In the genomic region with DNA sequence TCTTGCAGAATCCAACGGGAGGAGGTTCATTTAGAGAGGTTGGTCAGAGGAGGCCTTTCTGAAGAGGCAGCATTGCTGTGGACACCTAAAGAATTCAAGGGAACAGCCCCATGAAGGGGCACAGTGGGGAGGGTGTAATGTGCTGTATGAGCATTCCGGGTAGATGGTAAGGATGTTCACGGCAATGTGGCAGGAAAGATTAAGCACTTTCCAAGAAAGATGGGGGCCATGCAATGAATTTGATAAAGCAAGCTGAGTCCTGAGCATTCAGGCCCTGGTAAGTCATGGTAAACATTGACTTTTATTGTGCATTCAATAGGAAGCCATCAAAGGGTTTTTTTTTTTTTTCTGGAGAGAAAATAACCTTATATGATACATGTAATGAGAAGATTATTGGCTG, we compare ENCODE assay signal across 28 cellular contexts.
DNase-seq lines count a peak whose midpoint lies in the region; ATAC-seq, FAIRE-seq and TF ChIP-seq lines count a peak whose summit lies in the region.
"Had no signal": no experiment of that assay in that cellular context is flagged by ENCODE, and none has a peak within 500 bp of the region (broad histone marks: within the 10 kb centered on the region; RNA-seq: fewer than 3 reads in every experiment).

No MANE protein-coding gene starts in this region.

- peaks cover 2% of the 10 kb centered on the region for H3K4me1 Mint-ChIP-seq in endodermal cell
- H3K4me1 Mint-ChIP-seq: B cell had no signal

- H3K27ac ChIP-seq in endodermal cell (ENCODE audit: low read depth, low read length) (no peak overlapping the region), mesenchymal stem cell (ENCODE audit: low read length, poor library complexity, severe bottlenecking) (no peak overlapping the region)
- no peak overlapping the region for H3K27ac ChIP-seq in effector memory CD4-positive, alpha-beta T cell (ENCODE audit: insufficient read depth, low read length, poor library complexity, severe bottlenecking)
- H3K27ac ChIP-seq: 22Rv1; A549; BLaER1 treated with 17β-estradiol and CSF1 and Interleukin-3, amounts not matched to agents 10 nM and 100 nM; C4-2B had no signal

- peak overlapping the region; percentile 15 for H4K8ac ChIP-seq in mesenchymal stem cell (ENCODE audit: low read length)

- H3K4me3 ChIP-seq in endodermal cell (ENCODE audit: low read length) (no peak overlapping the region), mesenchymal stem cell (ENCODE audit: insufficient read depth in 1 of 2, low read depth in 1 of 2, low read length in 2 of 2) (no peak overlapping the region)
- H3K4me3 ChIP-seq in effector memory CD4-positive, alpha-beta T cell (ENCODE audit: insufficient read depth, low read depth, low read length, poor library complexity, severe bottlenecking): no peak overlapping the region
- H3K4me3 ChIP-seq: A549; BLaER1 treated with 17β-estradiol and CSF1 and Interleukin-3, amounts not matched to agents 10 nM and 100 nM; GM12878 had no signal

- H2BK15ac ChIP-seq in mesenchymal stem cell (ENCODE audit: low read depth, poor library complexity, severe bottlenecking): no peak overlapping the region

- no peak overlapping the region for H3K14ac ChIP-seq in mesenchymal stem cell (ENCODE audit: low read length in 2 of 2)

- H3K36me3 ChIP-seq in endodermal cell (ENCODE audit: control insufficient read depth, insufficient read depth, low read length) (peaks cover 43% of the 10 kb centered on the region), mesenchymal stem cell (ENCODE audit: control insufficient read depth in 1 of 2, insufficient read depth in 2 of 2, low read depth in 1 of 2, low read length in 2 of 2) (peaks cover 0 to 12% of the 10 kb centered on the region in 2 experiments)
- no peaks in the 10 kb centered on the region for H3K36me3 ChIP-seq in effector memory CD4-positive, alpha-beta T cell (ENCODE audit: control insufficient read depth, insufficient read depth, low read length)
- H3K36me3 ChIP-seq: BLaER1 treated with 17β-estradiol and CSF1 and Interleukin-3, amounts not matched to agents 10 nM and 100 nM had no signal

- 86 to 94% methylated on average over 2 to 3 of the region's 3 CpGs for WGBS in endodermal cell (ENCODE audit: insufficient coverage in 1 of 2, insufficient read length in 1 of 2), 2 experiments
- WGBS in mesenchymal stem cell: 94% methylated on average over 3 of the region's 3 CpGs

- H3K27me3 Mint-ChIP-seq in endodermal cell (ENCODE audit: insufficient read depth): no peaks in the 10 kb centered on the region
- H3K27me3 Mint-ChIP-seq: B cell; CD4-positive, alpha-beta T cell had no signal

- no peak overlapping the region for H4K91ac ChIP-seq in mesenchymal stem cell (ENCODE audit: low read length)

- no peak overlapping the region for H2BK120ac ChIP-seq in mesenchymal stem cell (ENCODE audit: low read depth, low read length)

- no peak overlapping the region for H2AK5ac ChIP-seq in mesenchymal stem cell (ENCODE audit: low read length, severe bottlenecking)

- H3K27me3 ChIP-seq in endodermal cell (ENCODE audit: control insufficient read depth, insufficient read depth, low read length, poor library complexity, severe bottlenecking): no peaks in the 10 kb centered on the region
- no peaks in the 10 kb centered on the region for H3K27me3 ChIP-seq in mesenchymal stem cell (ENCODE audit: control insufficient read depth in 1 of 2, insufficient read depth in 1 of 2, low read length in 2 of 2)
- H3K27me3 ChIP-seq in effector memory CD4-positive, alpha-beta T cell (replicated peaks; ENCODE audit: control insufficient read depth, insufficient read depth, low read length, poor library complexity, severe bottlenecking): no peaks in the 10 kb centered on the region
- H3K27me3 ChIP-seq: BLaER1 treated with 17β-estradiol and CSF1 and Interleukin-3, amounts not matched to agents 10 nM and 100 nM had no signal

- no peak overlapping the region for H3K4me3 Mint-ChIP-seq in endodermal cell
- H3K4me3 Mint-ChIP-seq: B cell; CD4-positive, alpha-beta T cell; CD8-positive, alpha-beta T cell had no signal

- peaks cover 23% of the 10 kb centered on the region for H3K36me3 Mint-ChIP-seq in endodermal cell (ENCODE audit: low read depth)
- H3K36me3 Mint-ChIP-seq: CD8-positive, alpha-beta T cell had no signal

- TF ChIP-seq CTCF in D721Med (IDR thresholded peaks at IDR 0.05; ENCODE audit: insufficient read depth, missing control alignments) (no peak), endodermal cell (conservative IDR thresholded peaks at IDR 0.05) (no peak)

- no peak for DNase-seq in D721Med (ENCODE audit: insufficient read length, low spot score)
- DNase-seq in OCI-M1 (lab: John Stamatoyannopoulos, UW): peak; percentile 19
- DNase-seq in endodermal cell: no peak
- DNase-seq in mesenchymal stem cell: no peak
- no peak for DNase-seq in NCI-H1417 treated with DMSO at 0.1 percent for 48 hours (lab: John Stamatoyannopoulos, UW)
- DNase-seq in effector memory CD4-positive, alpha-beta T cell: no peak
- DNase-seq in stimulated activated naive CD4-positive, alpha-beta T cell (lab: John Stamatoyannopoulos, UW): no peak
- DNase-seq: AML-193; Caco-2; Calu3; CD4-positive, alpha-beta T cell; CD8-positive, alpha-beta T cell; DMS 273 treated with DMSO at 0.1 percent for 48 hours; DMS153; DMS53; DMS79; DND-41; EL; GDM1 had no signal

- H3K9ac ChIP-seq in endodermal cell (ENCODE audit: extremely low read depth, low read length, poor library complexity, severe bottlenecking) (no peak overlapping the region), mesenchymal stem cell (ENCODE audit: low read length) (no peak overlapping the region)
- H3K9ac ChIP-seq: BLaER1 treated with 17β-estradiol and CSF1 and Interleukin-3, amounts not matched to agents 10 nM and 100 nM had no signal

- no peak overlapping the region for H3K4ac ChIP-seq in mesenchymal stem cell (ENCODE audit: low read depth in 1 of 2, low read length in 2 of 2)

- peaks cover 13% of the 10 kb centered on the region for H3K79me1 ChIP-seq in mesenchymal stem cell (replicated peaks; ENCODE audit: low read length, poor library complexity, severe bottlenecking)

- no peaks in the 10 kb centered on the region for H3K9me3 Mint-ChIP-seq in endodermal cell
- H3K9me3 Mint-ChIP-seq: CD4-positive, alpha-beta T cell; CD8-positive, alpha-beta T cell had no signal

- H3K9me3 ChIP-seq in endodermal cell (ENCODE audit: control insufficient read depth, low read length) (no peaks in the 10 kb centered on the region), mesenchymal stem cell (ENCODE audit: control insufficient read depth, low read length) (no peaks in the 10 kb centered on the region)
- no peaks in the 10 kb centered on the region for H3K9me3 ChIP-seq in effector memory CD4-positive, alpha-beta T cell (ENCODE audit: control insufficient read depth, low read length)
- H3K9me3 ChIP-seq: A549; BLaER1 treated with 17β-estradiol and CSF1 and Interleukin-3, amounts not matched to agents 10 nM and 100 nM; Caco-2 had no signal

- peak overlapping the region; percentile 19 for H3K27ac Mint-ChIP-seq in endodermal cell
- H3K27ac Mint-ChIP-seq: B cell; CD4-positive, alpha-beta T cell; CD8-positive, alpha-beta T cell had no signal

- H3K4me2 ChIP-seq in mesenchymal stem cell (ENCODE audit: low read length, poor library complexity, severe bottlenecking): no peak overlapping the region
- H3K4me2 ChIP-seq: A549; BLaER1 treated with 17β-estradiol and CSF1 and Interleukin-3, amounts not matched to agents 10 nM and 100 nM had no signal

- H2BK12ac ChIP-seq in mesenchymal stem cell (ENCODE audit: low read length in 2 of 2): no peak overlapping the region

- no peak overlapping the region for H2AFZ ChIP-seq in mesenchymal stem cell (ENCODE audit: low read depth, low read length)

- no peak overlapping the region for H3K18ac ChIP-seq in mesenchymal stem cell (ENCODE audit: low read depth in 1 of 2, low read length in 2 of 2)

- no peak for ATAC-seq in HG03469 (IDR thresholded peaks at IDR 0.05; ENCODE audit: unreplicated experiment)
- ATAC-seq: A549; CD8-positive, alpha-beta T cell; GM12878 had no signal

- no peaks in the 10 kb centered on the region for H3K4me1 ChIP-seq in endodermal cell (ENCODE audit: control insufficient read depth, insufficient read depth, low read length)
- peaks cover 2% of the 10 kb centered on the region for H3K4me1 ChIP-seq in mesenchymal stem cell (ENCODE audit: control insufficient read depth, insufficient read depth, low read depth, low read length)
- H3K4me1 ChIP-seq in effector memory CD4-positive, alpha-beta T cell (ENCODE audit: control insufficient read depth, insufficient read depth, low read length, poor library complexity, severe bottlenecking): no peaks in the 10 kb centered on the region
- H3K4me1 ChIP-seq: A549; BLaER1 treated with 17β-estradiol and CSF1 and Interleukin-3, amounts not matched to agents 10 nM and 100 nM; Caco-2 had no signal

- FAIRE-seq in D721Med (lab: Jason Lieb, UNC): peak; percentile 38
- FAIRE-seq: GM12878, GM12892, GM18507 had no signal

- no peak overlapping the region for H2BK5ac ChIP-seq in mesenchymal stem cell (ENCODE audit: low read depth, low read length, poor library complexity, severe bottlenecking)

- H3K23ac ChIP-seq in mesenchymal stem cell (ENCODE audit: low read length in 2 of 2): no peak overlapping the region
